In the genomic region with DNA sequence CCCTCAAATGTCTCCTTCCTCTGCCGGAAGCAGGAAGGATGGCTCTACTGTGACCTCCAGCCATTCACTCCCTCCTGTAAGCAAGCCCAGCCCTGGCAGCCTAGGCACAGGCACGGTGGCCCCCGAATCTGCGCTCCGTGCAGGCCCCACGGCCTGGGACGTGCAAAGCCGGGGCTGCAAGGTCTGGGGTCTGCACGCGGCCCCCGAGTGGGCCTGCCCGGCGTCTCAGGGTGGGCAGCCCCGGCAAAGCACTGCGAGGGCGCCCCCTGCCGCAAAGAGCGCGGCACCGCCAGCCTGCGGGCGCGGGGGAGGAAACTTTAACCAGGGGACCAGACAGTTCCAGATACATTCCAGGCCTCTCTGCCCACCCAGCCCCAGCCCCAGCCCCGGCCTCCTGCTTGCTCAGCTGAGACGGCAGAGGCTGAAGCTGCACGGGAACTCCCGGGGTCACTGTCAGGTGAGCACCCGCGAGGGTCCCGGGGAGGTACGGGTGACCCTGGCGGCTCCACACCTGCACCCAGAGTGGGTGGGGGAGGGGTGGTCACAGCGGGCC, we compare ENCODE assay signal across 9 cellular contexts.
DNase-seq lines count a peak whose midpoint lies in the region; ATAC-seq and TF ChIP-seq lines count a peak whose summit lies in the region.
"Had no signal": no experiment of that assay in that cellular context is flagged by ENCODE, and none has a peak within 500 bp of the region (broad histone marks: within the 10 kb centered on the region; RNA-seq: fewer than 3 reads in every experiment).

No MANE protein-coding gene starts in this region.

- H3K36me3 Mint-ChIP-seq in chondrocyte (ENCODE audit: low read depth) = peaks cover 13% of the 10 kb centered on the region
- H3K36me3 Mint-ChIP-seq: CD4-positive, CD25-positive, alpha-beta regulatory T cell had no signal

- no CpG with 5 or more reads among the region's 33 CpGs for whole genome bisulfite sequencing in right lobe of liver (ENCODE audit: insufficient coverage, low coverage, low lambda C conversion rate, missing lambda C conversion rate)
- WGBS in tibial nerve, 2 donors = 4 to 8% methylated on average over 19 of the region's 33 CpGs

- intact Hi-C loops in right lobe of liver (cut with DNase I) = loop anchor here (10.0 kb wide), 2 partner anchors 102 to 122 kb away; a partner anchor contains a TSS

- no peaks in the 10 kb centered on the region for H3K9me3 ChIP-seq in right lobe of liver
- H3K9me3 ChIP-seq in tibial nerve = no peaks in the 10 kb centered on the region

- TF ChIP-seq CTCF in chondrocyte (IDR thresholded peaks at IDR 0.05) (peak; percentile 100), right lobe of liver (IDR thresholded peaks at IDR 0.05) (peak; percentile 54 to 71 (median 59)), tibial nerve (IDR thresholded peaks at IDR 0.05) (peak; percentile 57 to 89 (median 82))

- H3K9me3 Mint-ChIP-seq in chondrocyte (ENCODE audit: low read depth) = no peaks in the 10 kb centered on the region
- H3K9me3 Mint-ChIP-seq: CD4-positive, CD25-positive, alpha-beta regulatory T cell had no signal

- DNase-seq in NCI-H1694 treated with DMSO at 0.1 percent for 48 hours (lab: John Stamatoyannopoulos, UW) (peak; percentile 22), NCI-H1694 (lab: John Stamatoyannopoulos, UW) (no peak), NCI-H2196 treated with DMSO at 0.1 percent for 48 hours (lab: John Stamatoyannopoulos, UW; ENCODE audit: unreplicated experiment) (peak; percentile 10), chondrocyte (ENCODE audit: low spot score) (no peak), right lobe of liver (peak in 1 of 3 donors; percentile 53), tibial nerve (ENCODE audit: low spot score in 2 of 2) (no peak), UCSD-AML1 (lab: John Stamatoyannopoulos, UW; ENCODE audit: unreplicated experiment) (no peak), SKM-1 treated with dmso at 0.1 percent for 144 hours (lab: John Stamatoyannopoulos, UW; ENCODE audit: unreplicated experiment) (no peak)
- DNase-seq: CD4-positive, CD25-positive, alpha-beta regulatory T cell had no signal

- no peaks in the 10 kb centered on the region for H3K27me3 Mint-ChIP-seq in chondrocyte (ENCODE audit: low read depth)
- H3K27me3 Mint-ChIP-seq: CD4-positive, CD25-positive, alpha-beta regulatory T cell had no signal

- H3K4me3 ChIP-seq in right lobe of liver (peak overlapping the region; percentile 18 to 32 (median 20)), tibial nerve (peak overlapping the region; percentile 27 to 58 (median 48))

- peak; percentile 41 to 69 (median 54) for ATAC-seq in right lobe of liver

- H3K4me1 ChIP-seq in right lobe of liver (peaks cover 0 to 3% (median 0%) of the 10 kb centered on the region in 4 donors), tibial nerve (peaks cover 0 to 59% (median 24%) of the 10 kb centered on the region in 4 donors)

- no peak for TF ChIP-seq POLR2A in right lobe of liver (IDR thresholded peaks at IDR 0.05)
- no peak for TF ChIP-seq POLR2A in tibial nerve (IDR thresholded peaks at IDR 0.05)

- H3K4me1 Mint-ChIP-seq in chondrocyte (ENCODE audit: low read depth) = peaks cover 14% of the 10 kb centered on the region

- H3K27ac ChIP-seq in right lobe of liver (no peak overlapping the region), tibial nerve (peak overlapping the region; percentile 37 to 85 (median 70))

- H3K27me3 ChIP-seq in right lobe of liver = no peaks in the 10 kb centered on the region
- no peaks in the 10 kb centered on the region for H3K27me3 ChIP-seq in tibial nerve

- TF ChIP-seq EP300 in tibial nerve (IDR thresholded peaks at IDR 0.05) = no peak

- H3K4me3 Mint-ChIP-seq in chondrocyte (ENCODE audit: unreplicated experiment) = peak overlapping the region; percentile 55
- H3K4me3 Mint-ChIP-seq: CD4-positive, CD25-positive, alpha-beta regulatory T cell had no signal

- no peak overlapping the region for H3K27ac Mint-ChIP-seq in chondrocyte (ENCODE audit: unreplicated experiment)

- H3K36me3 ChIP-seq in right lobe of liver = peaks cover 0 to 10% (median 2%) of the 10 kb centered on the region in 4 donors
- peaks cover 0 to 49% (median 4%) of the 10 kb centered on the region in 3 donors for H3K36me3 ChIP-seq in tibial nerve

Comparison
In these comparisons a context has a peak if more than half of its experiments do, and no peak if none do; other contexts are left out.
1. DNase-seq: peak in NCI-H1694 treated with DMSO at 0.1 percent for 48 hours (single experiment) and NCI-H2196 treated with DMSO at 0.1 percent for 48 hours (single experiment); none in NCI-H1694 (single experiment), chondrocyte (single experiment), tibial nerve (0 of 2), UCSD-AML1 (single experiment) and SKM-1 treated with dmso at 0.1 percent for 144 hours (single experiment).
2. H3K27ac ChIP-seq: peak in tibial nerve (4 of 4); none in right lobe of liver (0 of 3).
3. Peak in every context shown above with its lines, with median percentiles within 50 percentile points of each other: CTCF ChIP-seq.